Comparison of ENCODE assay signal across 8 cellular contexts in the genomic region with DNA sequence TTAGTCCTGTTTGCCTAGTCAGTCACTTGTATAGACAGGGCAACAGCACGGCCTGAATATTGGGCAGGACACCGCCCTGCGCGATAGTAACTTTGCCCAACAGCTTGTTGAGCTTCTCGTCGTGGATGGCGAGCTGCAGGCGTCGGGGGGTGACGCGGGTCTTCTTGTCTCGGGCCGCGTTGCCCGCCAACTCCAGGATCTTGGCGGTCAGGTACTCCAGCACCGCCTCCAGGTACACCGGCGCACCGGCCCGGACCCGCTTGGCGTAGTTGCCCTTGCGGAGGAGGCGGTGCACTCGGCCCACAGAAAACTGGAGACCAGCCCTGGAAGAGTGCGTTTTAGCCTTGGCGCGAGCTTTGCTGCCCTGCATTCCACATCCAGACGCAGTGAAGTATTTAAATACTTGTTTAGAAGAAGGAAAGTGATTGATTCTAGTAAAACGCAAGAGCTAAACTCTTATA.
A peak's percentile ranks its signal among the peaks of the same experiment; 100 is the strongest.
DNase-seq lines count a peak whose midpoint lies in the region; ATAC-seq and TF ChIP-seq lines count a peak whose summit lies in the region.

No MANE protein-coding gene starts in this region.

- H3K27ac ChIP-seq in caudate nucleus (ENCODE audit: low read depth, low read length) = peak overlapping the region; percentile 18
- peak overlapping the region; percentile 27 for H3K27ac ChIP-seq in subcutaneous abdominal adipose tissue (ENCODE audit: low read depth, low read length)

- H3K4me3 Mint-ChIP-seq in T-cell = no peak overlapping the region

- H3K27me3 Mint-ChIP-seq in T-cell = no peaks in the 10 kb centered on the region

- WGBS in lower leg skin, 2 donors = 1 to 2% methylated on average over 25 to 29 of the region's 31 CpGs

- no peak for TF ChIP-seq POLR2A in lower leg skin (IDR thresholded peaks at IDR 0.05)

- peaks cover 0 to 25% (median 20%) of the 10 kb centered on the region in 5 donors for H3K4me1 ChIP-seq in subcutaneous abdominal adipose tissue (ENCODE audit: control insufficient read depth in 5 of 5, insufficient read depth in 5 of 5, low read length in 5 of 5)

- CTCF ChIA-PET in T-cell (lab: Charles Lee) = interaction anchor here in 1 of 2 donors (0.7 to 3.8 kb wide), 16 partner anchors 13 to 1869 kb away, joined by 3 to 25 read pairs (median 8); a partner anchor contains a TSS

- H3K27ac Mint-ChIP-seq in T-cell = no peak overlapping the region

- peaks cover 12 to 38% (median 15%) of the 10 kb centered on the region in 5 donors for H3K27me3 ChIP-seq in subcutaneous abdominal adipose tissue (ENCODE audit: control insufficient read depth in 5 of 5, insufficient read depth in 4 of 5, low read length in 5 of 5)

- intact Hi-C loops in lower leg skin (cut with DNase I; ENCODE audit: low total_unique reads) = no loop called here

- H3K9me3 Mint-ChIP-seq in T-cell = no peaks in the 10 kb centered on the region

- no peaks in the 10 kb centered on the region for H3K36me3 ChIP-seq in subcutaneous abdominal adipose tissue (ENCODE audit: control insufficient read depth in 5 of 5, insufficient read depth in 5 of 5, low read length in 5 of 5)

- DNase-seq in T-cell (peak in 27 of 34 experiments; percentile 4 to 62 (median 34)), caudate nucleus (lab: John Stamatoyannopoulos, UW) (peak in 2 of 61 donors; percentile 1 to 2), lower leg skin (ENCODE audit: low spot score in 2 of 2) (peak in 1 of 2 donors; percentile 91), KG1 (lab: John Stamatoyannopoulos, UW) (no peak), SKM-1 (lab: John Stamatoyannopoulos, UW; ENCODE audit: unreplicated experiment) (no peak)

- peaks cover 0 to 3% (median 0%) of the 10 kb centered on the region in 5 donors for H3K9me3 ChIP-seq in subcutaneous abdominal adipose tissue (ENCODE audit: control insufficient read depth in 5 of 5, low read length in 5 of 5)

- H3K4me3 ChIP-seq in lower leg skin (ENCODE audit: low read depth, poor library complexity, severe bottlenecking) = peak overlapping the region; percentile 14
- H3K4me3 ChIP-seq in subcutaneous abdominal adipose tissue (ENCODE audit: low read depth in 1 of 5, low read length in 5 of 5) = peak overlapping the region; percentile 30 to 85 (median 70)

- POLR2A ChIA-PET in T-cell (lab: Charles Lee) = interaction anchor here (0.6 to 4.1 kb wide), 37 partner anchors 12 to 1620 kb away, joined by 3 to 91 read pairs (median 6); a partner anchor contains a TSS

- H3K9ac ChIP-seq in subcutaneous abdominal adipose tissue (ENCODE audit: low read length in 5 of 5) = peak overlapping the region in 2 of 5 donors; percentile 33 to 66

- no peaks in the 10 kb centered on the region for H3K36me3 Mint-ChIP-seq in T-cell

- TF ChIP-seq CTCF in lower leg skin (IDR thresholded peaks at IDR 0.05) = no peak

- ATAC-seq in GM18502 (IDR thresholded peaks at IDR 0.05; ENCODE audit: poor library complexity, unreplicated experiment) (peak; percentile 27), HG02885 (IDR thresholded peaks at IDR 0.05; ENCODE audit: poor library complexity, unreplicated experiment) (peak; percentile 24), T-cell (replicated peaks in 1 of 4) (peak; percentile 12 to 23 (median 20))

- peaks cover 20 to 29% (median 21%) of the 10 kb centered on the region in 3 donors for H3K4me1 Mint-ChIP-seq in T-cell

Comparison
In these comparisons a context has a peak if more than half of its experiments do, and no peak if none do; other contexts are left out.
1. DNase-seq: peak in T-cell (27 of 34); none in KG1 (single experiment) and SKM-1 (single experiment).
2. Peak in every context shown above with its lines, with median percentiles within 50 percentile points of each other: ATAC-seq.